ENCODE assay signal across 8 cellular contexts in the genomic region with DNA sequence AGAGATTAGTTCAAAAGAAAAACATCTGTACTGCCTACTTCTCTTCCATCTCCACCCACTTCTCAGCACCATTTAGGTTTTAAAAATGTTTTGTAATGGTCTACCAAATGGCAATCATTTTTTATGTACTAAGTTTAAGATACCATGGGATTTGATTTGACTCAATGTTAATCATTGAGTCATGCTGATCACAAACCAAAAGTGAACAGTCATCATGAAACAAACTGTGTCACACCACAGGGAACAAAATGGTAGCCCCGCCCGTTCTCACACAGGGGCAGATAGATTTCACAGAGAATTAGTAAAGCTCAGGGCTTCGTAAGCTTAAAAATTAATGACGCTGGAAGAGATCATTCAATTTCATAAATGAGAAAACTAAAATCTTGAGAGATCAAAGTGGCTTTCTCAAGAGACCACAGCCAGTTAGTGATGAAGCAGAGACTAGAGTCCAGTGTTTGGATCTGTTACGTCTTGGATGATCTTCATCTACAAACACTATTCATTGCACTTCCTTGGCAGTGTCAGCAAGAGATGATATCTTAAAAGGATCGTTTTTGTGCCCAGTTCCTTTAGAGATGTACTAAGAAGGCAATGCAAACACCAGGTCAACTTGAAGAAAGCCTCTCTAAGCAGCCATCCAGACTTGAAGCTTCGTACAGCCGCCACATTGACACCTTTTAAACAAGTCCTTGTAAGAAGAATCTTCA. TPM values are rescaled to one million over a fixed set of nuclear protein-coding genes. Genes with fewer than 3 reads are reported as not detected.
A peak's percentile ranks its signal among the peaks of the same experiment; 100 is the strongest.
DNase-seq lines count a peak whose midpoint lies in the region; ATAC-seq and FAIRE-seq lines count a peak whose summit lies in the region.

No MANE protein-coding gene starts in this region.

- H3K4me1 ChIP-seq in ACC112 (ENCODE audit: control insufficient read depth, insufficient read depth, low read length, unreplicated experiment) (peaks cover 54% of the 10 kb centered on the region), small intestine (ENCODE audit: control insufficient read depth in 2 of 2, insufficient read depth in 1 of 2, low read depth in 1 of 2, low read length in 1 of 2) (no peaks in the 10 kb centered on the region)

- DNase-seq in activated T-helper 9 cell treated with anti-CD3 and anti-CD28 coated beads, Interleukin-2, amount 50 U/mL, for 16 hours (ENCODE audit: low read depth) = peak; percentile 2
- DNase-seq in small intestine (peak; percentile 14), GOT3 (lab: John Stamatoyannopoulos, UW) (no peak), ureter (ENCODE audit: low spot score) (no peak), T-helper 17 cell (no peak)

- H3K27me3 Mint-ChIP-seq in T-helper 17 cell = peaks cover 33% of the 10 kb centered on the region

- H3K4me3 ChIP-seq in ACC112 (ENCODE audit: low read depth, low read length) = peak overlapping the region; percentile 59
- H3K4me3 ChIP-seq in small intestine (ENCODE audit: low read depth in 1 of 2, low read length in 2 of 2) = no peak overlapping the region

- peak overlapping the region; percentile 99 for H3K27ac ChIP-seq in ACC112 (ENCODE audit: low read depth, low read length)
- no peak overlapping the region for H3K27ac ChIP-seq in small intestine (ENCODE audit: low read depth in 1 of 2, low read length in 1 of 2)

- no peak overlapping the region for H3K27ac Mint-ChIP-seq in T-helper 17 cell

- WGBS in small intestine, 3 donors = 72 to 86% (median 82%) methylated on average over 8 of the region's 8 CpGs

- peak overlapping the region; percentile 92 for H2AFZ ChIP-seq in ACC112 (ENCODE audit: low read length, unreplicated experiment)

- FAIRE-seq in small intestine (lab: Jason Lieb, UNC) = no peak

- H3K4me1 Mint-ChIP-seq in T-helper 17 cell = peaks cover 8% of the 10 kb centered on the region

- H3K36me3 ChIP-seq in ACC112 (ENCODE audit: insufficient read depth, low read length) (no peaks in the 10 kb centered on the region), small intestine (ENCODE audit: control insufficient read depth in 2 of 2, insufficient read depth in 2 of 2, low read length in 2 of 2) (no peaks in the 10 kb centered on the region)

- no peaks in the 10 kb centered on the region for H3K79me2 ChIP-seq in ACC112 (ENCODE audit: control insufficient read depth, insufficient read depth, low read length, unreplicated experiment)

- H3K9me3 ChIP-seq in small intestine (ENCODE audit: control insufficient read depth, low read depth) = no peaks in the 10 kb centered on the region
- no peaks in the 10 kb centered on the region for H3K9me3 ChIP-seq in T-helper 17 cell (ENCODE audit: control insufficient read depth, low read length, poor library complexity, severe bottlenecking)

- ATAC-seq in GM19043 (IDR thresholded peaks at IDR 0.05; ENCODE audit: low read depth, unreplicated experiment) = peak; percentile 86
- peak; percentile 78 for ATAC-seq in HG03097 (IDR thresholded peaks at IDR 0.05; ENCODE audit: low FRiP score, unreplicated experiment)
- no peak for ATAC-seq in T-helper 17 cell

- no peak overlapping the region for H3K4me3 Mint-ChIP-seq in T-helper 17 cell

- no peaks in the 10 kb centered on the region for H3K36me3 Mint-ChIP-seq in T-helper 17 cell (ENCODE audit: low read depth)

- H3K27me3 ChIP-seq in ACC112 (ENCODE audit: insufficient read depth, low read length) (no peaks in the 10 kb centered on the region), small intestine (ENCODE audit: control insufficient read depth in 2 of 2, insufficient read depth in 2 of 2, low read length in 2 of 2) (no peaks in the 10 kb centered on the region)

RNA-seq across cellular contexts. Expression of gene TRIO, which starts 33.9 kb away (rescaled TPM):
- polyA plus RNA-seq in small intestine = 10 to 100 TPM; 13.2 to 26.6 (median 19.9) TPM
- total RNA-seq in ureter = 216 TPM
- 10 to 100 TPM; 19.3 to 19.5 TPM for total RNA-seq in T-helper 17 cell

Comparison
In these comparisons a context has a peak if more than half of its experiments do, and no peak if none do; other contexts are left out.
1. DNase-seq: peak in activated T-helper 9 cell treated with anti-CD3 and anti-CD28 coated beads, Interleukin-2, amount 50 U/mL, for 16 hours (single experiment) and small intestine (single experiment); none in GOT3 (single experiment), ureter (single experiment) and T-helper 17 cell (0 of 3).
2. RNA of gene TRIO, which starts 33.9 kb away (total RNA-seq): 216 TPM in ureter (single experiment); 19.3 to 19.5 TPM in T-helper 17 cell; every median in the first group is over 10 times any median in the second.